In the genomic region with DNA sequence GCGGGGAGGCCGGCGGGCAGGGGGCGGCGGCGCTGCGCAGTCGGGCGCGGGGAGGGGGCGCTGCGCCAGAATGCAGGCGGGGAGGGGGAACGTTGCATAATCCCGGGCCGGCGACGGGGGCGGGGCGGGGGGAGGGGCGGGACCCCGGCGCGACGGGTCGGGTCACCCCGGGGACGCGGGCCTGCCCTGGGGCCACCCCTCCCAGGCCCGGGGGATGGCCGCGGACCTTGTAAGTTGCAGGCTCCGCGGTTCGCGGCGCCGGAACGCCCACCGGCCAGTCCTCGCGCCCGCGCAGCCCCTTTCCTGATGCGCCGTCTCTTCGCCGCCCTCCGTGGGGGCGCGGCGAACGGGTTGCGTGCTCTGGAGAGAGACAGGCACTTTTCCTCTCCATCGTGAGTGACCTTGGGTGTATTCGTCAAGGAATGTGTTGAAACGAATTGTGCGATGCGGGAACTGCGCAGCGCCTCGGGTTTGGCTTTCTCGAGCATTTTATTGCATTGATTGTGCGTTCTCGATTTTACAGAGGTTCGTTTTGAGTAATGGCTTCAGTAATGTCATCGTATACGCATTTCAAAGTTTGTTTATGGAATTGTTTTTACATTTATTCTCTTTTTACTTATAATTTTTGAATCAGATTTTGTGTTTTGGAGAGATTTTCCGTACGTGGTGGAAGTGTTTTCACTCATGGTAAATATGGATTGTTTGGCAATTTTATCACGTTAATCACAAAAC, we compare ENCODE assay signal across 9 cellular contexts. TPM values are rescaled to one million over a fixed set of nuclear protein-coding genes. Genes with fewer than 3 reads are reported as not detected.
DNase-seq lines count a peak whose midpoint lies in the region; ATAC-seq, FAIRE-seq and TF ChIP-seq lines count a peak whose summit lies in the region.
"Had no signal": no experiment of that assay in that cellular context is flagged by ENCODE, and none has a peak within 500 bp of the region (broad histone marks: within the 10 kb centered on the region; RNA-seq: fewer than 3 reads in every experiment).

No MANE protein-coding gene starts in this region.

- H3K9me3 ChIP-seq in upper lobe of right lung, result no peaks in the 10 kb centered on the region

- H3K27me3 ChIP-seq in upper lobe of right lung, result no peaks in the 10 kb centered on the region

- H3K4me1 Mint-ChIP-seq in activated naive CD4-positive, alpha-beta T cell treated with anti-CD3 and anti-CD28 coated beads, Interleukin-2, amount 50 U/mL, for 24 hours, result peaks cover 32% of the 10 kb centered on the region

- H3K27ac ChIP-seq in upper lobe of right lung, result peak overlapping the region; percentile 86

- H3K36me3 ChIP-seq in upper lobe of right lung, result no peaks in the 10 kb centered on the region

- peak; percentile 62 for DNase-seq in COLO829 (ENCODE audit: low spot score)
- DNase-seq in RCC 7860 (ENCODE audit: low spot score), result peak; percentile 71
- peak in 35 of 42 donors; percentile 18 to 75 (median 48) for DNase-seq in head of caudate nucleus
- DNase-seq in nucleus accumbens (lab: John Stamatoyannopoulos, UW), result peak in 44 of 56 donors; percentile 15 to 82 (median 56)
- peak; percentile 84 for DNase-seq in upper lobe of right lung

- peak overlapping the region; percentile 97 for H3K27ac Mint-ChIP-seq in activated naive CD4-positive, alpha-beta T cell treated with anti-CD3 and anti-CD28 coated beads, Interleukin-2, amount 50 U/mL, for 24 hours

- H3K4me3 ChIP-seq in upper lobe of right lung, result peak overlapping the region; percentile 84

- peak; percentile 8 for FAIRE-seq in RCC 7860 (lab: Jason Lieb, UNC)
- FAIRE-seq: colon had no signal

- peaks cover 20% of the 10 kb centered on the region for H3K4me1 ChIP-seq in upper lobe of right lung

- intact Hi-C loops in head of caudate nucleus (cut with DNase I) (no loop called here), upper lobe of right lung (cut with DNase I) (no loop called here)

- no peak for TF ChIP-seq CTCF in upper lobe of right lung (IDR thresholded peaks at IDR 0.05)

- ATAC-seq in GM19467 (IDR thresholded peaks at IDR 0.05; ENCODE audit: unreplicated experiment) (peak; percentile 16), HG03571 (IDR thresholded peaks at IDR 0.05; ENCODE audit: unreplicated experiment) (peak; percentile 24), upper lobe of right lung (peak; percentile 54)

- peak overlapping the region; percentile 94 for H3K4me3 Mint-ChIP-seq in activated naive CD4-positive, alpha-beta T cell treated with anti-CD3 and anti-CD28 coated beads, Interleukin-2, amount 50 U/mL, for 24 hours

- H3K27me3 Mint-ChIP-seq in activated naive CD4-positive, alpha-beta T cell treated with anti-CD3 and anti-CD28 coated beads, Interleukin-2, amount 50 U/mL, for 24 hours, result no peaks in the 10 kb centered on the region

- peaks cover 2% of the 10 kb centered on the region for H3K36me3 Mint-ChIP-seq in activated naive CD4-positive, alpha-beta T cell treated with anti-CD3 and anti-CD28 coated beads, Interleukin-2, amount 50 U/mL, for 24 hours

- no peaks in the 10 kb centered on the region for H3K9me3 Mint-ChIP-seq in activated naive CD4-positive, alpha-beta T cell treated with anti-CD3 and anti-CD28 coated beads, Interleukin-2, amount 50 U/mL, for 24 hours

RNA-seq across cellular contexts. Expression of gene SPIN1, which starts 0.8 kb away (rescaled TPM):
- 69.2 TPM for total RNA-seq in upper lobe of right lung

Comparison
In these comparisons a context has a peak if more than half of its experiments do, and no peak if none do; other contexts are left out.
1. Peak in every context shown above with its lines: DNase-seq, ATAC-seq, H3K4me3 ChIP-seq and H3K27ac ChIP-seq.